In genomic region chr7:159212226-159212625, GRCh38 we compare ENCODE assay signal across 15 cellular contexts.
"Had no signal": no experiment of that assay in that cellular context is flagged by ENCODE, and none has a peak within 500 bp of the region (broad histone marks: within the 10 kb centered on the region; RNA-seq: fewer than 3 reads in every experiment).

No MANE protein-coding gene starts in this region.

- H3K4me3 ChIP-seq: esophagus squamous epithelium had no signal

- H3K4me3 Mint-ChIP-seq: immature natural killer cell, nephron progenitor cell, type B pancreatic cell had no signal

- DNase-seq: effector memory CD4-positive, alpha-beta T cell; esophagus squamous epithelium; foreskin fibroblast; immature natural killer cell; kidney; left cardiac atrium; mesendoderm; naive B cell; nephron progenitor cell; small intestine; stimulated activated CD4-positive, alpha-beta T cell treated with anti-CD3 and anti-CD28 coated beads, Interleukin-12 subunit alpha, Interleukin-12 subunit beta, amount 100 ng/mL, for 4 hours; stimulated activated naive CD4-positive, alpha-beta T cell treated with Interleukin-2 at 50 U/mL for 16 hours had no signal

- H3K27ac Mint-ChIP-seq: naive B cell, nephron progenitor cell, type B pancreatic cell had no signal

- H3K27ac ChIP-seq: epithelial cell of prostate, esophagus squamous epithelium, neutrophil had no signal

- H3K4me1 Mint-ChIP-seq: naive B cell, nephron progenitor cell had no signal

- H3K36me3 Mint-ChIP-seq: immature natural killer cell, naive B cell, type B pancreatic cell had no signal

- H3K27me3 Mint-ChIP-seq: type B pancreatic cell had no signal

- H3K9me3 Mint-ChIP-seq: immature natural killer cell, naive B cell, type B pancreatic cell had no signal
